ENCODE assay signal across 8 cellular contexts in the genomic region with DNA sequence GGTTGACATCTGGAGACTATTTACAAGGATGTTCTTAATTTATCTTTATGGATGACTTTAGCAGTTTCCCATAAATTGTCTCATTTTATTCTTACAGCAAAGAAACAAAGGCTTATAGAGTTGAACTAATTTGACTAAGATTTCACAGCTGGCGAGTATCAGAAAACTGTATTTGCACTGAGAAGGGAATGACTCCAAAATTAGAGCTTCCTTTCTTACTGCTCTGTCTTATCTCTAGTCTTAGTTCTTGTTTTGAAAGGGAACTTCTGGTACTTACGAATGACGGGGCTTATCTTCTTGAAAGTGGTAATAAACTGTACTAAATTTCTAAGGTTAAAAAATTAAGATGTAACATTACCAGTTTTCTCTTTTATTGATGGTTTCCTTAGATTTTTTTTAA. TPM values are rescaled to one million over a fixed set of nuclear protein-coding genes. Genes with fewer than 3 reads are reported as not detected.
DNase-seq lines count a peak whose midpoint lies in the region; ATAC-seq and TF ChIP-seq lines count a peak whose summit lies in the region.

No MANE protein-coding gene starts in this region.

- H3K36me3 ChIP-seq in muscle layer of duodenum (ENCODE audit: control insufficient read depth in 1 of 2, insufficient read depth in 2 of 2, low read length in 2 of 2) = no peaks in the 10 kb centered on the region
- H3K36me3 ChIP-seq in SK-N-SH (replicated peaks in 1 of 2; ENCODE audit: control insufficient read depth in 1 of 2, insufficient read depth in 2 of 2, low read length in 1 of 2) = peaks cover 0 to 19% of the 10 kb centered on the region in 2 experiments

- no peak overlapping the region for H3K4me2 ChIP-seq in SK-N-SH

- H3K4me3 ChIP-seq in muscle layer of duodenum (ENCODE audit: low read depth in 1 of 2, low read length in 2 of 2) (no peak overlapping the region), SK-N-SH (ENCODE audit: low read depth in 2 of 2, low read length in 1 of 2) (no peak overlapping the region)

- H3K9ac ChIP-seq in SK-N-SH = no peak overlapping the region

- H3K4me1 ChIP-seq in muscle layer of duodenum (ENCODE audit: control insufficient read depth in 1 of 2, insufficient read depth in 2 of 2, low read length in 2 of 2) (peaks cover 20 to 62% of the 10 kb centered on the region in 2 donors), SK-N-SH (ENCODE audit: control insufficient read depth in 1 of 2, insufficient read depth in 2 of 2, low read depth in 1 of 2, low read length in 1 of 2) (peaks cover 18 to 35% of the 10 kb centered on the region in 2 experiments; a peak in 3 of 4 replicates)

- TF ChIP-seq CTCF in SK-N-SH (IDR thresholded peaks at IDR 0.05) = no peak

- no peaks in the 10 kb centered on the region for H3K27me3 ChIP-seq in muscle layer of duodenum (ENCODE audit: low read depth, low read length)
- H3K27me3 ChIP-seq in SK-N-SH (ENCODE audit: insufficient read depth) = no peaks in the 10 kb centered on the region

- no peak for TF ChIP-seq RAD21 in SK-N-SH (IDR thresholded peaks at IDR 0.05; ENCODE audit: low read length)

- TF ChIP-seq EP300 in SK-N-SH (IDR thresholded peaks at IDR 0.05; ENCODE audit: borderline replicate concordance in 1 of 2, low read depth in 1 of 2, low read length in 1 of 2) = no peak

- peaks cover 99% of the 10 kb centered on the region for H3K79me2 ChIP-seq in SK-N-SH (ENCODE audit: insufficient read depth)

- H2AFZ ChIP-seq in SK-N-SH (ENCODE audit: low read depth) = no peak overlapping the region

- peaks cover 3% of the 10 kb centered on the region for H3F3A ChIP-seq in SK-N-SH (replicated peaks; ENCODE audit: insufficient read depth)

- no peaks in the 10 kb centered on the region for H3K9me3 ChIP-seq in muscle layer of duodenum (ENCODE audit: control insufficient read depth in 1 of 2, low read length in 2 of 2)
- H3K9me3 ChIP-seq in SK-N-SH = no peaks in the 10 kb centered on the region

- DNase-seq in NAMALWA (ENCODE audit: low spot score) (peak; percentile 64), NCI-H1048 (lab: John Stamatoyannopoulos, UW) (no peak), SK-N-SH (no peak), NCI-H128 (lab: John Stamatoyannopoulos, UW; ENCODE audit: unreplicated experiment) (no peak), occipital lobe (lab: John Stamatoyannopoulos, UW) (no peak)

- H3K9me2 ChIP-seq in SK-N-SH = no peaks in the 10 kb centered on the region

- CTCF ChIA-PET in SK-N-SH (lab: Yijun Ruan, JAX) = interaction anchor here (1.1 to 1.8 kb wide), 3 partner anchors 10 to 66 kb away, joined by 3 to 5 read pairs (median 3); no protein-coding TSS in a partner anchor

- peak; percentile 46 for ATAC-seq in GM18520 (IDR thresholded peaks at IDR 0.05; ENCODE audit: unreplicated experiment)
- ATAC-seq in HG02571 (IDR thresholded peaks at IDR 0.05; ENCODE audit: unreplicated experiment) = peak; percentile 78

- H4K20me1 ChIP-seq in SK-N-SH (ENCODE audit: insufficient read depth) = no peaks in the 10 kb centered on the region

- WGBS in SK-N-SH (ENCODE audit: low lambda C conversion rate) = 86% methylated on average over 3 of the region's 3 CpGs

- H3K27ac ChIP-seq in muscle layer of duodenum (ENCODE audit: low read length) (peak overlapping the region; percentile 58), SK-N-SH (ENCODE audit: low read depth in 2 of 2, low read length in 1 of 2) (peak overlapping the region in 1 of 2 experiments; percentile 59; a peak in 2 of 4 replicates)

- POLR2A ChIA-PET in SK-N-SH (lab: Yijun Ruan, JAX) = no interaction called here

TF ChIP-seq in SK-N-SH, 30 proteins besides CTCF, POLR2A, EP300 and RAD21:
- TF ChIP-seq, protein P1, sequence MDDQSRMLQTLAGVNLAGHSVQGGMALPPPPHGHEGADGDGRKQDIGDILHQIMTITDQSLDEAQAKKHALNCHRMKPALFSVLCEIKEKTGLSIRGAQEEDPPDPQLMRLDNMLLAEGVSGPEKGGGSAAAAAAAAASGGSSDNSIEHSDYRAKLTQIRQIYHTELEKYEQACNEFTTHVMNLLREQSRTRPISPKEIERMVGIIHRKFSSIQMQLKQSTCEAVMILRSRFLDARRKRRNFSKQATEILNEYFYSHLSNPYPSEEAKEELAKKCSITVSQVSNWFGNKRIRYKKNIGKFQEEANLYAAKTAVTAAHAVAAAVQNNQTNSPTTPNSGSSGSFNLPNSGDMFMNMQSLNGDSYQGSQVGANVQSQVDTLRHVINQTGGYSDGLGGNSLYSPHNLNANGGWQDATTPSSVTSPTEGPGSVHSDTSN (IDR thresholded peaks at IDR 0.05) = no peak
- TF ChIP-seq, protein P2, sequence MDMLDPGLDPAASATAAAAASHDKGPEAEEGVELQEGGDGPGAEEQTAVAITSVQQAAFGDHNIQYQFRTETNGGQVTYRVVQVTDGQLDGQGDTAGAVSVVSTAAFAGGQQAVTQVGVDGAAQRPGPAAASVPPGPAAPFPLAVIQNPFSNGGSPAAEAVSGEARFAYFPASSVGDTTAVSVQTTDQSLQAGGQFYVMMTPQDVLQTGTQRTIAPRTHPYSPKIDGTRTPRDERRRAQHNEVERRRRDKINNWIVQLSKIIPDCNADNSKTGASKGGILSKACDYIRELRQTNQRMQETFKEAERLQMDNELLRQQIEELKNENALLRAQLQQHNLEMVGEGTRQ (IDR thresholded peaks at IDR 0.05; ENCODE audit: borderline replicate concordance, low read depth, low read length) = no peak
- TF ChIP-seq GABPA (IDR thresholded peaks at IDR 0.05; ENCODE audit: low read depth) = no peak

RNA-seq across cellular contexts. Expression of a gene that starts 13.6 kb away (rescaled TPM):
- polyA plus RNA-seq in SK-N-SH (2012; rRNA removed) = 21.7 and 29.8 TPM in 2 replicates
- 26.4 and 27.7 TPM in 2 replicates for polyA plus RNA-seq in SK-N-SH (2012; cell fraction: cytosol; rRNA removed)
- 34.0 and 50.1 TPM in 2 replicates for polyA plus RNA-seq in SK-N-SH (2012; cell fraction: nucleus; rRNA removed)
- total RNA-seq in occipital lobe = 32.4 TPM

RNA-seq across cellular contexts. Expression of a gene that starts 13.8 kb away (rescaled TPM):
- 17.3 and 26.2 TPM in 2 replicates for polyA plus RNA-seq in SK-N-SH (2012; rRNA removed)
- 29.0 and 40.0 TPM in 2 replicates for polyA plus RNA-seq in SK-N-SH (2012; cell fraction: cytosol; rRNA removed)
- 13.5 and 23.2 TPM in 2 replicates for polyA plus RNA-seq in SK-N-SH (2012; cell fraction: nucleus; rRNA removed)
- 17.0 TPM for total RNA-seq in occipital lobe
